32 cellular contexts compared by ENCODE assay signal in the genomic region with DNA sequence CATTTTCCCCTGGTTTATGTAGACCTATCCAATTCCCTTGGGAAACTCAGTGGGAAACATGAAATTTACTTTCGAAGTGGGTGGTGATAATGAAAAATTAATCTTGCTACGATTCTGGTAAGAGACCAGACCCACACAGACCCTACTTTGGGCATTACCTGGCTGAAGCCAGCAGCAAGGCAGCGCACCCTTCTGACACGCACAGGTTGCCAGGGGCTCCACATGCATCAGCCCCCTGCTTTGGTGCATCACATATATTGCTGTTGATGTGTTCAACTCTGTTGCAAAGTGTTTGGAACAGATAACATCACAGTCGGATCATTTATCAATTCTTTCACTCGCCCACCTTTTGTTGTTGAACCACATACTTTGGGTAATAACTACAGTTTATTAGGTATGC. TPM values are rescaled to one million over a fixed set of nuclear protein-coding genes. Genes with fewer than 3 reads are reported as not detected.
DNase-seq lines count a peak whose midpoint lies in the region; ATAC-seq and TF ChIP-seq lines count a peak whose summit lies in the region.
"Had no signal": no experiment of that assay in that cellular context is flagged by ENCODE, and none has a peak within 500 bp of the region (broad histone marks: within the 10 kb centered on the region; RNA-seq: fewer than 3 reads in every experiment).

No MANE protein-coding gene starts in this region.

- H3K4me1 ChIP-seq in hepatocyte (ENCODE audit: insufficient read depth): peaks cover 22% of the 10 kb centered on the region
- H3K4me1 ChIP-seq in transverse colon: peaks cover 0 to 28% (median 14%) of the 10 kb centered on the region in 4 donors
- H3K4me1 ChIP-seq: parathyroid adenoma had no signal

- CTCF ChIA-PET in activated naive CD4-positive, alpha-beta T cell treated with anti-CD3 and anti-CD28 coated beads for 36 hours (lab: Charles Lee): interaction anchor here (0.7 to 1.9 kb wide), 6 partner anchors 14 to 88 kb away, joined by 3 to 10 read pairs (median 6); no protein-coding TSS in a partner anchor

- H3K27ac ChIP-seq in hepatocyte: peak overlapping the region; percentile 57
- H3K27ac ChIP-seq in transverse colon: peak overlapping the region in 3 of 4 donors; percentile 19 to 36 (median 31)
- H3K27ac ChIP-seq: thoracic aorta had no signal

- H3K9me3 Mint-ChIP-seq in activated naive CD4-positive, alpha-beta T cell treated with anti-CD3 and anti-CD28 coated beads for 36 hours: no peaks in the 10 kb centered on the region
- H3K9me3 Mint-ChIP-seq: dendritic cell treated with granulocyte-macrophage colony-stimulating factor and Interleukin-4, amounts not matched to agents 40 ng/mL and 50 ng/mL, for 4 days; HFFc6; neural crest cell had no signal

- peaks cover 64% of the 10 kb centered on the region for H3K4me1 Mint-ChIP-seq in activated naive CD4-positive, alpha-beta T cell treated with anti-CD3 and anti-CD28 coated beads for 36 hours (ENCODE audit: low read depth)
- H3K4me1 Mint-ChIP-seq in T-helper 17 cell: peaks cover 38% of the 10 kb centered on the region

- no peaks in the 10 kb centered on the region for H3K36me3 Mint-ChIP-seq in activated naive CD4-positive, alpha-beta T cell treated with anti-CD3 and anti-CD28 coated beads for 36 hours (ENCODE audit: low read depth)
- no peaks in the 10 kb centered on the region for H3K36me3 Mint-ChIP-seq in T-helper 17 cell (ENCODE audit: low read depth)

- 88% methylated on average over 6 of the region's 6 CpGs for WGBS in hepatocyte (ENCODE audit: low lambda C conversion rate, missing lambda C conversion rate)
- 84 to 90% methylated on average over 4 to 6 of the region's 6 CpGs for WGBS in transverse colon (ENCODE audit: low coverage in 1 of 2), 2 donors

- no peaks in the 10 kb centered on the region for H4K20me1 ChIP-seq in hepatocyte (ENCODE audit: insufficient read depth, poor library complexity, severe bottlenecking)

- no peak for ATAC-seq in T-helper 17 cell
- ATAC-seq: K562, left ventricle myocardium superior, right cardiac atrium had no signal

- H3K9me3 ChIP-seq in T-helper 17 cell (ENCODE audit: control insufficient read depth, low read length, poor library complexity, severe bottlenecking) (no peaks in the 10 kb centered on the region), hepatocyte (ENCODE audit: low read depth) (no peaks in the 10 kb centered on the region), transverse colon (no peaks in the 10 kb centered on the region)
- H3K9me3 ChIP-seq: thoracic aorta had no signal

- no peak for TF ChIP-seq CTCF in hepatocyte (IDR thresholded peaks at IDR 0.05; ENCODE audit: poor library complexity)
- no peak for TF ChIP-seq CTCF in transverse colon (IDR thresholded peaks at IDR 0.05)
- TF ChIP-seq CTCF in foreskin fibroblast (IDR thresholded peaks at IDR 0.05; ENCODE audit: low read depth, low read length): no peak

- DNase-seq in activated naive CD4-positive, alpha-beta T cell treated with anti-CD3 and anti-CD28 coated beads for 36 hours: no peak
- DNase-seq in activated naive CD4-positive, alpha-beta T cell treated with anti-CD3 and anti-CD28 coated beads, Interleukin-2, amount 50 U/mL, for 16 hours: no peak
- DNase-seq in T-helper 17 cell (no peak), hepatocyte (ENCODE audit: low spot score) (no peak), transverse colon (no peak), DMS153 treated with DMSO at 0.1 percent for 48 hours (lab: John Stamatoyannopoulos, UW; ENCODE audit: unreplicated experiment) (no peak), foreskin fibroblast (no peak)
- no peak for DNase-seq in central memory CD4-positive, alpha-beta T cell
- DNase-seq: activated CD4-positive, alpha-beta T cell treated with anti-CD3 and anti-CD28 coated beads for 1 hour; activated effector memory CD4-positive, alpha-beta T cell treated with Interleukin-2 at 50 U/mL for 16 hours; anterior cingulate cortex; C1 segment of cervical spinal cord; HFFc6; islet precursor cell; left ventricle myocardium superior; midbrain; NCI-H1417 treated with DMSO at 0.1 percent for 48 hours; NK-92 treated with Interleukin-12 subunit alpha and Interleukin-12 subunit beta, amount 100 ng/mL, for 24 hours; right cardiac atrium; SHP77 treated with DMSO at 0.1 percent for 48 hours; stimulated activated CD4-positive, alpha-beta T cell treated with anti-CD3 and anti-CD28 coated beads, Interleukin-12 subunit alpha, Interleukin-12 subunit beta, amount 100 ng/mL, for 4 hours; stimulated activated CD4-positive, alpha-beta T cell treated with anti-CD3 and anti-CD28 coated beads, Interleukin-4, amount 100 ng/mL, for 24 hours; stimulated activated naive CD4-positive, alpha-beta T cell treated with Interleukin-2 at 50 U/mL for 16 hours; SW 1271 had no signal

- no peaks in the 10 kb centered on the region for H3K36me3 ChIP-seq in hepatocyte (replicated peaks; ENCODE audit: insufficient read depth, low read depth)
- H3K36me3 ChIP-seq in transverse colon: no peaks in the 10 kb centered on the region
- H3K36me3 ChIP-seq: thoracic aorta had no signal

- no peak for TF ChIP-seq POLR2A in transverse colon (IDR thresholded peaks at IDR 0.05)

- no peaks in the 10 kb centered on the region for H3K79me2 ChIP-seq in hepatocyte
- H3K79me2 ChIP-seq: parathyroid adenoma had no signal

- H3K9me2 ChIP-seq in hepatocyte (replicated peaks; ENCODE audit: insufficient read depth): no peaks in the 10 kb centered on the region

- H3K27me3 Mint-ChIP-seq in activated naive CD4-positive, alpha-beta T cell treated with anti-CD3 and anti-CD28 coated beads for 36 hours (ENCODE audit: low read depth): no peaks in the 10 kb centered on the region
- H3K27me3 Mint-ChIP-seq in T-helper 17 cell: no peaks in the 10 kb centered on the region

- intact Hi-C loops in activated naive CD4-positive, alpha-beta T cell treated with anti-CD3 and anti-CD28 coated beads for 36 hours (cut with micrococcal nuclease): loop anchor here (2.0 to 5.0 kb wide), 4 partner anchors 26 to 1026 kb away; a partner anchor contains a TSS
- intact Hi-C loops in transverse colon (cut with DNase I; ENCODE audit: low total_unique reads): no loop called here

- H3K4me2 ChIP-seq in hepatocyte: no peak overlapping the region

- no peak for TF ChIP-seq EP300 in transverse colon (IDR thresholded peaks at IDR 0.05; ENCODE audit: low read depth)

- H3K27me3 ChIP-seq in hepatocyte (peaks cover 4% of the 10 kb centered on the region), transverse colon (no peaks in the 10 kb centered on the region)

- no peak overlapping the region for H3K4me3 ChIP-seq in hepatocyte
- no peak overlapping the region for H3K4me3 ChIP-seq in transverse colon
- H3K4me3 ChIP-seq in foreskin fibroblast (ENCODE audit: low read depth in 1 of 2, low read length in 2 of 2): no peak overlapping the region
- H3K4me3 ChIP-seq: K562, thoracic aorta had no signal

- H3K4me3 Mint-ChIP-seq in activated naive CD4-positive, alpha-beta T cell treated with anti-CD3 and anti-CD28 coated beads for 36 hours: peak overlapping the region; percentile 38
- peak overlapping the region; percentile 77 for H3K4me3 Mint-ChIP-seq in T-helper 17 cell
- H3K4me3 Mint-ChIP-seq: dendritic cell treated with granulocyte-macrophage colony-stimulating factor and Interleukin-4, amounts not matched to agents 40 ng/mL and 50 ng/mL, for 4 days; neural crest cell had no signal

- peak overlapping the region; percentile 67 for H3K27ac Mint-ChIP-seq in activated naive CD4-positive, alpha-beta T cell treated with anti-CD3 and anti-CD28 coated beads for 36 hours
- H3K27ac Mint-ChIP-seq in T-helper 17 cell: peak overlapping the region; percentile 91
- H3K27ac Mint-ChIP-seq: dendritic cell treated with granulocyte-macrophage colony-stimulating factor and Interleukin-4, amounts not matched to agents 40 ng/mL and 50 ng/mL, for 4 days; HFFc6 had no signal

- in situ Hi-C loops in transverse colon (cut with MboI; ENCODE audit: low pct_ligation_motif_present in 1 of 4, low pct_unique_long_range_greater_than_20kb in 1 of 4, low sequenced_read_pairs in 3 of 4): loop anchor here (5.0 to 25.0 kb wide), 3 partner anchors 166 to 1041 kb away; a partner anchor contains a TSS

- no peak overlapping the region for H2AFZ ChIP-seq in hepatocyte

RNA-seq across cellular contexts. Expression of a gene that starts 26.6 kb away (rescaled TPM):
- 100 to 1,000 TPM; 102 to 112 TPM for total RNA-seq in activated naive CD4-positive, alpha-beta T cell treated with anti-CD3 and anti-CD28 coated beads for 36 hours
- total RNA-seq in T-helper 17 cell (10 to 100 TPM; 60.0 to 77.5 TPM), hepatocyte (103 and 116 TPM in 2 replicates), transverse colon (10 to 100 TPM; 43.0 to 87.2 (median 61.6) TPM)
- 99.9 and 109 TPM in 2 replicates for polyA plus RNA-seq in hepatocyte

RNA-seq across cellular contexts. Expression of a gene that starts 44.0 kb away (rescaled TPM):
- total RNA-seq in activated naive CD4-positive, alpha-beta T cell treated with anti-CD3 and anti-CD28 coated beads for 36 hours: not detected
- not detected for total RNA-seq in T-helper 17 cell
- total RNA-seq in hepatocyte: 1.8 and 2.8 TPM in 2 replicates
- 1.5 and 2.1 TPM in 2 replicates for polyA plus RNA-seq in hepatocyte
- under 1 TPM in 2 of 4 donors, not detected in 2; 0.27 to 0.48 TPM for total RNA-seq in transverse colon
- total RNA-seq: cardiac septum, HFFc6, left ventricle myocardium superior, NCI-H460 had no signal

RNA-seq across cellular contexts. Expression of a gene that starts 55.7 kb away (rescaled TPM):
- total RNA-seq in activated naive CD4-positive, alpha-beta T cell treated with anti-CD3 and anti-CD28 coated beads for 36 hours: 100 to 1,000 TPM; 150 to 156 TPM
- 100 to 1,000 TPM; 165 to 182 TPM for total RNA-seq in T-helper 17 cell
- total RNA-seq in hepatocyte: 0.16 and 2.8 TPM in 2 replicates
- polyA plus RNA-seq in hepatocyte: 2.9 and 4.1 TPM in 2 replicates
- 1 to 10 TPM in 2 of 4 donors, under 1 TPM in 1, not detected in 1; 0.14 to 5.4 (median 4.9) TPM for total RNA-seq in transverse colon
- total RNA-seq: HFFc6, MCF 10A, NCI-H460, thoracic aorta had no signal

Comparison
In these comparisons a context has a peak if more than half of its experiments do, and no peak if none do; other contexts are left out.
1. RNA of a gene that starts 55.7 kb away (total RNA-seq): 165 to 182 TPM in T-helper 17 cell and 150 to 156 TPM in activated naive CD4-positive, alpha-beta T cell treated with anti-CD3 and anti-CD28 coated beads for 36 hours; 0.14 to 5.4 TPM in transverse colon and 0.16 to 2.8 TPM in hepatocyte; every median in the first group is over 10 times any median in the second.